In genomic region chr3:57731311-57731710, GRCh38 we compare ENCODE assay signal across 26 cellular contexts.
"Had no signal": no experiment of that assay in that cellular context is flagged by ENCODE, and none has a peak within 500 bp of the region (broad histone marks: within the 10 kb centered on the region; RNA-seq: fewer than 3 reads in every experiment).

No MANE protein-coding gene starts in this region.

- H3K27me3 ChIP-seq: heart left ventricle, neutrophil, ovary, thyroid gland, upper lobe of right lung had no signal

- H3K9me3 ChIP-seq: heart left ventricle, neutrophil, ovary, prostate gland, thyroid gland, upper lobe of right lung had no signal

- DNase-seq: activated B cell treated with CpG ODN at 0.5 μM for 24 hours; activated CD4-positive, alpha-beta T cell treated with anti-CD3 and anti-CD28 coated beads for 36 hours; activated CD4-positive, alpha-beta T cell treated with anti-CD3 and anti-CD28 coated beads, Interleukin-2, amount 50 U/mL, for 4 hours; activated CD8-positive, alpha-beta memory T cell treated with anti-CD3 and anti-CD28 coated beads for 24 hours; activated CD8-positive, alpha-beta memory T cell treated with anti-CD3 and anti-CD28 coated beads, Interleukin-2, amount 50 U/mL, for 4 hours; activated T-cell treated with anti-CD3 and anti-CD28 coated beads, Interleukin-2, amount 50 U/mL, for 24 hours; amniotic stem cell; cortex of kidney; heart left ventricle; islet precursor cell; left cardiac atrium; ovary; stimulated activated CD4-positive, alpha-beta T cell treated with anti-CD3 and anti-CD28 coated beads, Interleukin-1b, Interleukin-23, amount 100 ng/mL, for 48 hours; substantia nigra; T1000; thyroid gland; upper lobe of right lung had no signal

- H3K27ac ChIP-seq: epithelial cell of prostate, heart left ventricle, neutrophil, ovary, prostate gland, thyroid gland, upper lobe of right lung had no signal

- H3K36me3 ChIP-seq: heart left ventricle, neutrophil, ovary, prostate gland, thyroid gland, upper lobe of right lung had no signal

- H3K4me1 ChIP-seq: heart left ventricle, prostate gland, upper lobe of right lung had no signal

- ATAC-seq: activated CD4-positive, alpha-beta T cell treated with anti-CD3 and anti-CD28 coated beads for 36 hours; activated T-helper 17 cell treated with anti-CD3 and anti-CD28 coated beads, Interleukin-2, amount 50 U/mL, for 72 hours; heart left ventricle; left cardiac atrium; upper lobe of right lung had no signal

- H3K4me1 Mint-ChIP-seq: activated B cell treated with CpG ODN at 0.5 μM for 24 hours; activated CD4-positive, alpha-beta T cell treated with anti-CD3 and anti-CD28 coated beads for 36 hours; activated T-helper 17 cell treated with anti-CD3 and anti-CD28 coated beads, Interleukin-2, amount 50 U/mL, for 72 hours; memory B cell had no signal

- H3K4me3 Mint-ChIP-seq: activated B cell treated with CpG ODN at 0.5 μM for 24 hours; activated CD4-positive, alpha-beta T cell treated with anti-CD3 and anti-CD28 coated beads for 36 hours; activated naive CD8-positive, alpha-beta T cell; activated T-cell treated with anti-CD3 and anti-CD28 coated beads, Interleukin-2, amount 50 U/mL, for 24 hours; activated T-helper 17 cell treated with anti-CD3 and anti-CD28 coated beads, Interleukin-2, amount 50 U/mL, for 72 hours; memory B cell; nephron; stimulated activated naive CD8-positive, alpha-beta T cell treated with anti-CD3 and anti-CD28 coated beads, Interleukin-15, Interleukin-2, amounts not matched to agents 100 ng/mL and 50 ng/mL, for 24 hours had no signal

- H3K9me3 Mint-ChIP-seq: activated B cell treated with CpG ODN at 0.5 μM for 24 hours; activated T-cell treated with anti-CD3 and anti-CD28 coated beads, Interleukin-2, amount 50 U/mL, for 24 hours; activated T-helper 17 cell treated with anti-CD3 and anti-CD28 coated beads, Interleukin-2, amount 50 U/mL, for 72 hours; memory B cell; nephron; stimulated activated naive CD8-positive, alpha-beta T cell treated with anti-CD3 and anti-CD28 coated beads, Interleukin-15, Interleukin-2, amounts not matched to agents 100 ng/mL and 50 ng/mL, for 24 hours had no signal

- H3K27ac Mint-ChIP-seq: activated B cell treated with CpG ODN at 0.5 μM for 24 hours; activated CD4-positive, alpha-beta T cell treated with anti-CD3 and anti-CD28 coated beads for 36 hours; activated naive CD8-positive, alpha-beta T cell; activated T-cell treated with anti-CD3 and anti-CD28 coated beads, Interleukin-2, amount 50 U/mL, for 24 hours; activated T-helper 17 cell treated with anti-CD3 and anti-CD28 coated beads, Interleukin-2, amount 50 U/mL, for 72 hours; memory B cell; nephron; stimulated activated naive CD8-positive, alpha-beta T cell treated with anti-CD3 and anti-CD28 coated beads, Interleukin-15, Interleukin-2, amounts not matched to agents 100 ng/mL and 50 ng/mL, for 24 hours had no signal

- H3K36me3 Mint-ChIP-seq: activated naive CD8-positive, alpha-beta T cell; memory B cell had no signal

- H3K4me3 ChIP-seq: heart left ventricle, ovary, prostate gland, thyroid gland, upper lobe of right lung had no signal

- FAIRE-seq: bronchial epithelial cell had no signal

- H3K27me3 Mint-ChIP-seq: activated B cell treated with CpG ODN at 0.5 μM for 24 hours; activated naive CD8-positive, alpha-beta T cell; activated T-cell treated with anti-CD3 and anti-CD28 coated beads, Interleukin-2, amount 50 U/mL, for 24 hours; activated T-helper 17 cell treated with anti-CD3 and anti-CD28 coated beads, Interleukin-2, amount 50 U/mL, for 72 hours; memory B cell; stimulated activated naive CD8-positive, alpha-beta T cell treated with anti-CD3 and anti-CD28 coated beads, Interleukin-15, Interleukin-2, amounts not matched to agents 100 ng/mL and 50 ng/mL, for 24 hours had no signal
